1 cellular context compared by ENCODE assay signal in genomic region chr2:190344275-190344827, GRCh38.
TF ChIP-seq lines count a peak whose summit lies in the region.

No MANE protein-coding gene starts in this region.

TF ChIP-seq in HEK293, 187 proteins besides CTCF, POLR2A, EP300 and RAD21 (continued from another document):
- TF ChIP-seq ZNF585B (tag by site-specific recombination; IDR thresholded peaks at IDR 0.05) (no peak), FEZF1 (tag by site-specific recombination; IDR thresholded peaks at IDR 0.05) (no peak), ZNF692 (tag by site-specific recombination; IDR thresholded peaks at IDR 0.05) (no peak), ZBTB8A (tag by site-specific recombination; IDR thresholded peaks at IDR 0.05) (no peak), ZNF837 (tag by site-specific recombination; IDR thresholded peaks at IDR 0.05) (no peak), MEIS1 (CRISPR knock-in tag; IDR thresholded peaks at IDR 0.05; ENCODE audit: borderline replicate concordance) (no peak), ZNF544 (tag by site-specific recombination; IDR thresholded peaks at IDR 0.05) (no peak), ZNF19 (tag by site-specific recombination; IDR thresholded peaks at IDR 0.05; ENCODE audit: low read depth) (no peak), ZNF549 (tag by site-specific recombination; IDR thresholded peaks at IDR 0.05) (no peak), ZNF596 (tag by site-specific recombination; IDR thresholded peaks at IDR 0.05) (no peak)
- TF ChIP-seq, protein P1, sequence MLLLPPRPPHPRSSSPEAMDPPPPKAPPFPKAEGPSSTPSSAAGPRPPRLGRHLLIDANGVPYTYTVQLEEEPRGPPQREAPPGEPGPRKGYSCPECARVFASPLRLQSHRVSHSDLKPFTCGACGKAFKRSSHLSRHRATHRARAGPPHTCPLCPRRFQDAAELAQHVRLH (tag by site-specific recombination; IDR thresholded peaks at IDR 0.05): no peak
TF ChIP-seq in HEK293: peak in this region for 4.
